Comparison of ENCODE assay signal across 11 cellular contexts in the genomic region with DNA sequence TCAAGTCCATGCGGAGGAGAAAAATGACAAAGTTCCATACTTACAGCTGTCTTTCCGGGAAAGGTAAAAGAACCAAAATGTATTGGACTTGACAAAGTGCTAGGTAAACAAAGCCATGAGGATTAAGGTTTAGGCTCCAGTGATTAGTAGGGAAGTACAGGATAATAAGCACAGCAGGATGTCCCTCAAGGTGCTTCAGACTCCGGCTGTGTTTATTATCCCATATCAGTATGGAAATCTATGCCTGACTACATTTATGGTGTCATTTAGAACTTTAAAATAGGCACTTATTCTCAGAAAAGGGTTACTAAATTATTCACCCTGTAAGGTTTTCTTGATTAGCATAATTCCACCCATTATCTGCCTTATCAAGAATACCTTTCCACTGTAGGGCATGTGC.
"Had no signal": no experiment of that assay in that cellular context is flagged by ENCODE, and none has a peak within 500 bp of the region (broad histone marks: within the 10 kb centered on the region; RNA-seq: fewer than 3 reads in every experiment).

No MANE protein-coding gene starts in this region.

- DNase-seq: activated CD4-positive, alpha-beta T cell treated with anti-CD3 and anti-CD28 coated beads, Interleukin-2, amount 50 U/mL, for 48 hours; activated naive CD4-positive, alpha-beta T cell treated with Interleukin-2 at 50 U/mL for 16 hours; activated naive CD8-positive, alpha-beta T cell treated with anti-CD3 and anti-CD28 coated beads, Interleukin-2, amount 10 ng/mL, durations not matched to agents 7 days and 5 days; activated T-cell treated with anti-CD3 and anti-CD28 coated beads for 4 hours; effector memory CD8-positive, alpha-beta T cell; stimulated activated CD4-positive, alpha-beta T cell treated with anti-CD3 and anti-CD28 coated beads, Interleukin-12 subunit alpha, Interleukin-12 subunit beta, amount 100 ng/mL, for 4 hours; stimulated activated CD4-positive, alpha-beta T cell treated with anti-CD3 and anti-CD28 coated beads, Interleukin-1b, Interleukin-23, amount 100 ng/mL, for 48 hours; stimulated activated CD8-positive, alpha-beta memory T cell treated with anti-CD3 and anti-CD28 coated beads, Interleukin-4, amount 100 ng/mL, for 48 hours; stimulated activated naive CD4-positive, alpha-beta T cell treated with Interleukin-2 at 50 U/mL for 16 hours had no signal

- H3K36me3 ChIP-seq: thyroid gland had no signal

- H3K27ac ChIP-seq: thyroid gland had no signal

- ATAC-seq: activated CD4-positive, alpha-beta T cell treated with anti-CD3 and anti-CD28 coated beads for 36 hours; effector memory CD8-positive, alpha-beta T cell had no signal

- H3K4me3 ChIP-seq: thyroid gland had no signal

- H3K9me3 ChIP-seq: thyroid gland had no signal

- H3K27me3 ChIP-seq: thyroid gland had no signal
